Comparison of ENCODE assay signal across 8 cellular contexts in genomic region chrX:154486396-154487207, GRCh38. TPM values are rescaled to one million over a fixed set of nuclear protein-coding genes. Genes with fewer than 3 reads are reported as not detected.
DNase-seq lines count a peak whose midpoint lies in the region; ATAC-seq and TF ChIP-seq lines count a peak whose summit lies in the region.

UBL4A (minus strand) TSS chrX:154486615; CDS start chrX:154486584, 31 bp downstream.

- no peak for TF ChIP-seq CTCF in 22Rv1 (IDR thresholded peaks at IDR 0.05)

- peak within 1 kb of the TSS; percentile 88 for H3K27ac ChIP-seq in 22Rv1
- H3K27ac ChIP-seq in cingulate gyrus (ENCODE audit: low read depth, low read length) = peak within 1 kb of the TSS; percentile 75

- intact Hi-C loops in left colon (cut with DNase I, micrococcal nuclease) = no loop called here

- peak; percentile 5 for DNase-seq in NCI-H1694 (lab: John Stamatoyannopoulos, UW)
- DNase-seq in left colon = peak; percentile 59 to 66
- DNase-seq in stimulated activated CD4-positive, alpha-beta T cell treated with anti-CD3 and anti-CD28 coated beads, Interleukin-2, amount 100 ng/mL, for 24 hours = peak; percentile 57 to 72
- no peak for DNase-seq in cerebellar nuclear complex (lab: John Stamatoyannopoulos, UW)

- peak; percentile 21 for ATAC-seq in GM18867 (IDR thresholded peaks at IDR 0.05; ENCODE audit: unreplicated experiment)
- peak; percentile 8 to 14 for ATAC-seq in activated CD4-positive, CD25-positive, alpha-beta regulatory T cell treated with anti-CD3 and anti-CD28 coated beads, Interleukin-2, amount 50 U/mL, for 24 hours
- peak; percentile 48 for ATAC-seq in left colon

RNA-seq across cellular contexts. Expression of gene UBL4A, which starts in this region (rescaled TPM):
- 10 to 100 TPM; 30.5 to 34.5 TPM for total RNA-seq in left colon

Comparison
In these comparisons a context has a peak if more than half of its experiments do, and no peak if none do; other contexts are left out.
1. DNase-seq: peak in NCI-H1694 (single experiment), left colon (2 of 2) and stimulated activated CD4-positive, alpha-beta T cell treated with anti-CD3 and anti-CD28 coated beads, Interleukin-2, amount 100 ng/mL, for 24 hours (2 of 2); none in cerebellar nuclear complex (0 of 2).
2. Peak in every context shown above with its lines, with median percentiles within 50 percentile points of each other: ATAC-seq.